13 cellular contexts compared by ENCODE assay signal in the genomic region with DNA sequence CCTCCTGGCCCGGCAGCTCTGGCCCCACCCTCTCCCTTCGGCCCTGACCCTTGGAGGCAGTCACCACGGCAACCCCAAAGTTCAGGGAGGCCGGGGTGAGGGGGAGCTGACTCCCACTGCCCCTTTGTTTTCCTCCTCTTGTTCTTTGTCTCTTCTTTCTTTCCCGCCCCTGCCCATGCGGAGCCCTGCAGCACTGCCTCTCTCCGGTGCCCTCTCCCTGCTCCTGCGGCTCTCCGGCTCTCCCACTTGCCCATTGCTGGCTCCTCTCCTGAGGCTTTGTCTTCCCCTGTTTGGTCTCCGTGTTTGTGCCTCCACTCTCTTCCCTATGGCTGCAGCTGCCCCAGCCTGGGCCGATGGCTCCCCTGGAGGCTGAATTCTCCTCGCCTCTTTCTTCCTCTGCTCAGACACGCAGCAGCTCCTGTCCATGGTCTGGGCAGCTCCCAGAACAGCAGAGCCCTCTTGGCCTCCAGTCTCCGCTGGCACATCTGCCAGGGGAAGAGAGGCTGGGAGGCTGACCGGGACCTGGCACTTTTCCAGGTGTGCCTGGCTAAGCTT. TPM values are rescaled to one million over a fixed set of nuclear protein-coding genes. Genes with fewer than 3 reads are reported as not detected.
DNase-seq lines count a peak whose midpoint lies in the region; ATAC-seq and TF ChIP-seq lines count a peak whose summit lies in the region.
"Had no signal": no experiment of that assay in that cellular context is flagged by ENCODE, and none has a peak within 500 bp of the region (broad histone marks: within the 10 kb centered on the region; RNA-seq: fewer than 3 reads in every experiment).

No MANE protein-coding gene starts in this region.

- 36% methylated on average over 15 of the region's 15 CpGs for WGBS in prostate gland

- H3K9me3 Mint-ChIP-seq in neural progenitor cell: peaks cover 23% of the 10 kb centered on the region
- H3K9me3 Mint-ChIP-seq: CD4-positive, CD25-positive, alpha-beta regulatory T cell had no signal

- no peak for TF ChIP-seq CTCF in PC-9 (conservative IDR thresholded peaks at IDR 0.05)
- TF ChIP-seq CTCF in epithelial cell of esophagus (IDR thresholded peaks at IDR 0.05; ENCODE audit: insufficient read depth, low read depth, low read length, missing control alignments): peak; percentile 49
- peak; percentile 36 for TF ChIP-seq CTCF in neural progenitor cell (IDR thresholded peaks at IDR 0.05)
- TF ChIP-seq CTCF in prostate gland (IDR thresholded peaks at IDR 0.05): peak in 1 of 4 experiments; percentile 10

- POLR2A ChIA-PET in PC-9 (lab: Charles Lee; ENCODE audit: unreplicated experiment): no interaction called here

- H3K9me3 ChIP-seq in BLaER1 treated with 17β-estradiol and CSF1 and Interleukin-3, amounts not matched to agents 10 nM and 100 nM (replicated peaks in 1 of 11): no peaks in the 10 kb centered on the region; a peak in 1 of 22 replicates
- H3K9me3 ChIP-seq in PC-9 (ENCODE audit: insufficient read depth, low read depth) (no peaks in the 10 kb centered on the region), neural progenitor cell (ENCODE audit: low read depth) (no peaks in the 10 kb centered on the region), MG63 (no peaks in the 10 kb centered on the region), prostate gland (no peaks in the 10 kb centered on the region)

- intact Hi-C loops in PC-9 (cut with micrococcal nuclease; ENCODE audit: unreplicated experiment): no loop called here
- intact Hi-C loops in prostate gland (cut with DNase I): no loop called here

- no peak for TF ChIP-seq POLR2A in prostate gland (IDR thresholded peaks at IDR 0.05)

- H3K4me1 Mint-ChIP-seq in neural progenitor cell: peaks cover 76% of the 10 kb centered on the region

- H3K79me2 ChIP-seq in PC-9 (ENCODE audit: low read depth) (no peaks in the 10 kb centered on the region), neural progenitor cell (ENCODE audit: low read depth) (peaks cover 80% of the 10 kb centered on the region)

- peaks cover 0 to 6% (median 2%) of the 10 kb centered on the region in 11 experiments; a peak in 8 of 22 replicates for H3K27me3 ChIP-seq in BLaER1 treated with 17β-estradiol and CSF1 and Interleukin-3, amounts not matched to agents 10 nM and 100 nM
- H3K27me3 ChIP-seq in PC-9 (ENCODE audit: insufficient read depth, low read depth) (no peaks in the 10 kb centered on the region), neural progenitor cell (peaks cover 1% of the 10 kb centered on the region), MG63 (peaks cover 9% of the 10 kb centered on the region), prostate gland (replicated peaks; ENCODE audit: insufficient read depth) (no peaks in the 10 kb centered on the region)

- CTCF ChIA-PET in PC-9 (lab: Charles Lee): no interaction called here

- peak overlapping the region; percentile 67 for H3K4me3 Mint-ChIP-seq in neural progenitor cell
- H3K4me3 Mint-ChIP-seq: CD4-positive, CD25-positive, alpha-beta regulatory T cell had no signal

- H3K4me3 ChIP-seq in BLaER1 treated with 17β-estradiol and CSF1 and Interleukin-3, amounts not matched to agents 10 nM and 100 nM: peak overlapping the region in 4 of 10 experiments; percentile 26 to 51 (median 38); a peak in 4 of 20 replicates
- H3K4me3 ChIP-seq in PC-9: no peak overlapping the region
- H3K4me3 ChIP-seq in epithelial cell of esophagus (ENCODE audit: low read length): peak overlapping the region; percentile 47
- peak overlapping the region; percentile 31 for H3K4me3 ChIP-seq in neural progenitor cell
- no peak overlapping the region for H3K4me3 ChIP-seq in MG63
- H3K4me3 ChIP-seq in prostate gland: no peak overlapping the region

- peak overlapping the region; percentile 89 for H3K27ac Mint-ChIP-seq in neural progenitor cell

- H3K9ac ChIP-seq in BLaER1 treated with 17β-estradiol and CSF1 and Interleukin-3, amounts not matched to agents 10 nM and 100 nM: peak overlapping the region; percentile 55 to 86 (median 82); a peak in 19 of 22 replicates
- no peak overlapping the region for H3K9ac ChIP-seq in neural progenitor cell
- H3K9ac ChIP-seq: KMS-11 had no signal

- H3K9me2 ChIP-seq in PC-9 (ENCODE audit: insufficient read depth): no peaks in the 10 kb centered on the region

- H3K4me2 ChIP-seq in BLaER1 treated with 17β-estradiol and CSF1 and Interleukin-3, amounts not matched to agents 10 nM and 100 nM: peak overlapping the region; percentile 78 to 98 (median 95)
- H3K4me2 ChIP-seq in PC-9: 0 out of 2 replicates have a peak overlapping the region, but pooled peaks have one; percentile 29
- peak overlapping the region; percentile 72 for H3K4me2 ChIP-seq in neural progenitor cell
- H3K4me2 ChIP-seq: KMS-11 had no signal

- ATAC-seq in GM18870 (IDR thresholded peaks at IDR 0.05; ENCODE audit: unreplicated experiment) (no peak), HG03354 (IDR thresholded peaks at IDR 0.05; ENCODE audit: poor library complexity, severe bottlenecking, unreplicated experiment) (no peak)

- peaks cover 42% of the 10 kb centered on the region for H3K36me3 Mint-ChIP-seq in neural progenitor cell
- H3K36me3 Mint-ChIP-seq: CD4-positive, CD25-positive, alpha-beta regulatory T cell had no signal

- H3K4me1 ChIP-seq in BLaER1 treated with 17β-estradiol and CSF1 and Interleukin-3, amounts not matched to agents 10 nM and 100 nM: peaks cover 33 to 55% (median 42%) of the 10 kb centered on the region in 10 experiments
- H3K4me1 ChIP-seq in PC-9 (replicated peaks; ENCODE audit: insufficient read depth) (peaks cover 42% of the 10 kb centered on the region), neural progenitor cell (peaks cover 58% of the 10 kb centered on the region), prostate gland (replicated peaks) (no peaks in the 10 kb centered on the region)

- peaks cover 15% of the 10 kb centered on the region for H3F3A ChIP-seq in PC-9 (ENCODE audit: insufficient read depth, low read depth)
- peaks cover 49% of the 10 kb centered on the region for H3F3A ChIP-seq in neural progenitor cell (ENCODE audit: low read depth)

- DNase-seq in PC-9: no peak
- DNase-seq in epithelial cell of esophagus (ENCODE audit: low read depth): peak; percentile 45
- peak; percentile 84 for DNase-seq in neural progenitor cell (ENCODE audit: low spot score)
- no peak for DNase-seq in MG63
- DNase-seq in prostate gland (ENCODE audit: low spot score): no peak
- DNase-seq: activated CD8-positive, alpha-beta memory T cell treated with anti-CD3 and anti-CD28 coated beads, Interleukin-2, amount 50 U/mL, for 4 hours; CD4-positive, CD25-positive, alpha-beta regulatory T cell; NCI-H526 treated with DMSO at 0.1 percent for 48 hours had no signal

- BruUV-seq in PC-9 (replicated peaks; lab: Mats Ljungman, UMichigan): no TSS peak

- peaks cover 0 to 17% (median 10%) of the 10 kb centered on the region in 11 experiments; a peak in 11 of 22 replicates for H3K36me3 ChIP-seq in BLaER1 treated with 17β-estradiol and CSF1 and Interleukin-3, amounts not matched to agents 10 nM and 100 nM
- H3K36me3 ChIP-seq in PC-9 (ENCODE audit: low read depth) (no peaks in the 10 kb centered on the region), neural progenitor cell (no peaks in the 10 kb centered on the region), MG63 (no peaks in the 10 kb centered on the region), prostate gland (no peaks in the 10 kb centered on the region)

- H3K27me3 Mint-ChIP-seq in neural progenitor cell (ENCODE audit: insufficient read depth, low read depth): peaks cover 8% of the 10 kb centered on the region

- no peak overlapping the region for H2AFZ ChIP-seq in PC-9
- H2AFZ ChIP-seq in neural progenitor cell (replicated peaks): no peak overlapping the region

- peaks cover 0 to 5% (median 0%) of the 10 kb centered on the region in 11 experiments; a peak in 4 of 22 replicates for H4K20me1 ChIP-seq in BLaER1 treated with 17β-estradiol and CSF1 and Interleukin-3, amounts not matched to agents 10 nM and 100 nM
- H4K20me1 ChIP-seq in PC-9 (ENCODE audit: insufficient read depth) (no peaks in the 10 kb centered on the region), neural progenitor cell (ENCODE audit: low read depth) (peaks cover 4% of the 10 kb centered on the region)

- peak overlapping the region; percentile 5 to 96 (median 91); a peak in 21 of 22 replicates for H3K27ac ChIP-seq in BLaER1 treated with 17β-estradiol and CSF1 and Interleukin-3, amounts not matched to agents 10 nM and 100 nM
- no peak overlapping the region for H3K27ac ChIP-seq in PC-9
- H3K27ac ChIP-seq in neural progenitor cell: peak overlapping the region; percentile 71
- H3K27ac ChIP-seq in prostate gland: peak overlapping the region in 1 of 2 donors; percentile 78
- H3K27ac ChIP-seq: KMS-11 had no signal

RNA-seq across cellular contexts. Expression of a gene that starts 5.8 kb away (rescaled TPM):
- total RNA-seq in PC-9 (2021): 19.0 and 19.5 TPM in 2 replicates
- 11.1 and 26.5 TPM in 2 replicates for total RNA-seq in neural progenitor cell (ENCODE audit: low replicate concordance)
- 0.76 and 1.2 TPM in 2 replicates for total RNA-seq in MG63 (2014; rRNA removed; shearing (Covaris generic); ENCODE audit: low replicate concordance)
- 100 to 1,000 TPM in 1 of 2 donors, 10 to 100 TPM in 1; 18.8 to 118 TPM for total RNA-seq in prostate gland

RNA-seq across cellular contexts. Expression of a gene that starts 27.8 kb away (rescaled TPM):
- 26.4 and 28.6 TPM in 2 replicates for total RNA-seq in PC-9 (2021)
- total RNA-seq in neural progenitor cell (ENCODE audit: low replicate concordance): 78.1 and 134 TPM in 2 replicates
- total RNA-seq in MG63 (2014; rRNA removed; shearing (Covaris generic); ENCODE audit: low replicate concordance): 38.5 and 67.0 TPM in 2 replicates
- 10 to 100 TPM in 1 of 2 donors, 1 to 10 TPM in 1; 9.1 to 40.0 TPM for total RNA-seq in prostate gland

RNA-seq across cellular contexts. Expression of a gene that starts 41.5 kb away (rescaled TPM):
- total RNA-seq in PC-9 (2021) (206 and 279 TPM in 2 replicates), neural progenitor cell (ENCODE audit: low replicate concordance) (118 and 128 TPM in 2 replicates), prostate gland (100 to 1,000 TPM; 123 to 132 TPM)
- 751 and 778 TPM in 2 replicates for total RNA-seq in MG63 (2014; rRNA removed; shearing (Covaris generic); ENCODE audit: low replicate concordance)

RNA-seq across cellular contexts. Expression of a gene that starts 51.6 kb away (rescaled TPM):
- total RNA-seq in PC-9 (2021) (not detected in 2 replicates), neural progenitor cell (ENCODE audit: low replicate concordance) (not detected in 2 replicates), prostate gland (not detected)
- total RNA-seq in MG63 (2014; rRNA removed; shearing (Covaris generic); ENCODE audit: low replicate concordance): not detected in 2 replicates
- total RNA-seq: CD4-positive, CD25-positive, alpha-beta regulatory T cell; T-helper 2 cell treated with Interferon-gamma antibody and Interleukin-4, amounts not matched to agents 100 ng/mL and 5 ng/mL, for 36 hours had no signal

Comparison
In these comparisons a context has a peak if more than half of its experiments do, and no peak if none do; other contexts are left out.
1. H3K4me2 ChIP-seq: peak in every context shown above with its lines; median percentile 95 in BLaER1 treated with 17β-estradiol and CSF1 and Interleukin-3, amounts not matched to agents 10 nM and 100 nM; 72 in neural progenitor cell; 29 in PC-9.
2. H3K4me3 ChIP-seq: peak in epithelial cell of esophagus (single experiment) and neural progenitor cell (single experiment); none in PC-9 (single experiment), MG63 (single experiment) and prostate gland (0 of 2).
3. DNase-seq: peak in epithelial cell of esophagus (single experiment) and neural progenitor cell (single experiment); none in PC-9 (0 of 2), MG63 (single experiment) and prostate gland (single experiment).